In genomic region chr17:50362661-50363060, GRCh38 we compare ENCODE assay signal across 17 cellular contexts. TPM values are rescaled to one million over a fixed set of nuclear protein-coding genes. Genes with fewer than 3 reads are reported as not detected.
A peak's percentile ranks its signal among the peaks of the same experiment; 100 is the strongest.
DNase-seq lines count a peak whose midpoint lies in the region; ATAC-seq and TF ChIP-seq lines count a peak whose summit lies in the region.
"Had no signal": no experiment of that assay in that cellular context is flagged by ENCODE, and none has a peak within 500 bp of the region (broad histone marks: within the 10 kb centered on the region; RNA-seq: fewer than 3 reads in every experiment).

No MANE protein-coding gene starts in this region.

- no peaks in the 10 kb centered on the region for H3K79me2 ChIP-seq in DND-41 (ENCODE audit: insufficient read depth, low read length)
- H3K79me2 ChIP-seq in neural progenitor cell (ENCODE audit: low read depth) = no peaks in the 10 kb centered on the region

- peak overlapping the region; percentile 12; the same call in 1 of the 2 replicates for H3K27ac ChIP-seq in DND-41 (ENCODE audit: low read length)
- H3K27ac ChIP-seq in adrenal gland = no peak overlapping the region
- H3K27ac ChIP-seq in neural progenitor cell = no peak overlapping the region
- H3K27ac ChIP-seq in esophagus squamous epithelium = no peak overlapping the region
- H3K27ac ChIP-seq: ascending aorta, heart left ventricle, suprapubic skin had no signal

- H3K36me3 Mint-ChIP-seq in neural progenitor cell = peaks cover 6% of the 10 kb centered on the region

- H3K9me3 Mint-ChIP-seq in neural progenitor cell = no peaks in the 10 kb centered on the region
- H3K9me3 Mint-ChIP-seq: central memory CD8-positive, alpha-beta T cell; mesothelial cell of epicardium; nephron progenitor cell had no signal

- H3F3A ChIP-seq in neural progenitor cell (ENCODE audit: low read depth) = peaks cover 31% of the 10 kb centered on the region

- peak; percentile 51 for DNase-seq in activated CD8-positive, alpha-beta memory T cell treated with anti-CD3 and anti-CD28 coated beads, Interleukin-2, amount 50 U/mL, for 48 hours
- no peak for DNase-seq in activated CD8-positive, alpha-beta memory T cell treated with anti-CD3 and anti-CD28 coated beads, Interleukin-2, amount 50 U/mL, for 4 hours
- DNase-seq in DND-41 (no peak), adrenal gland (peak in 4 of 7 donors; percentile 13 to 46 (median 18)), neural progenitor cell (ENCODE audit: low spot score) (no peak), esophagus squamous epithelium (lab: John Stamatoyannopoulos, UW) (no peak), ureter (ENCODE audit: low spot score) (no peak)
- DNase-seq: NCI-H187, uterus had no signal

- H4K20me1 ChIP-seq in DND-41 (ENCODE audit: insufficient read depth, low read length) (peaks cover 31% of the 10 kb centered on the region), neural progenitor cell (ENCODE audit: low read depth) (peaks cover 53% of the 10 kb centered on the region)

- H3K9me3 ChIP-seq in DND-41 (ENCODE audit: insufficient read depth, low read length, severe bottlenecking) (no peaks in the 10 kb centered on the region), adrenal gland (replicated peaks in 1 of 3) (no peaks in the 10 kb centered on the region), neural progenitor cell (ENCODE audit: low read depth) (no peaks in the 10 kb centered on the region), esophagus squamous epithelium (no peaks in the 10 kb centered on the region)
- H3K9me3 ChIP-seq: ascending aorta, heart left ventricle, suprapubic skin, uterus had no signal

- peaks cover 40% of the 10 kb centered on the region for H3K4me1 Mint-ChIP-seq in neural progenitor cell

- peak overlapping the region; percentile 89 for H3K27ac Mint-ChIP-seq in neural progenitor cell

- H3K4me3 ChIP-seq in DND-41 (ENCODE audit: low read depth in 1 of 2, low read length in 2 of 2) (no peak overlapping the region), adrenal gland (no peak overlapping the region), neural progenitor cell (no peak overlapping the region), esophagus squamous epithelium (no peak overlapping the region)
- H3K4me3 ChIP-seq: ascending aorta, heart left ventricle, suprapubic skin, uterus had no signal

- no peaks in the 10 kb centered on the region for H3K27me3 ChIP-seq in DND-41 (ENCODE audit: insufficient read depth, low read length, poor library complexity)
- no peaks in the 10 kb centered on the region for H3K27me3 ChIP-seq in adrenal gland
- H3K27me3 ChIP-seq in neural progenitor cell = no peaks in the 10 kb centered on the region
- no peaks in the 10 kb centered on the region for H3K27me3 ChIP-seq in esophagus squamous epithelium
- H3K27me3 ChIP-seq: ascending aorta, heart left ventricle, suprapubic skin, uterus had no signal

- 48 to 53% (median 50%) methylated on average over 7 of the region's 7 CpGs for WGBS in adrenal gland, 4 donors
- 75 to 76% methylated on average over 7 of the region's 7 CpGs for WGBS in esophagus squamous epithelium, 2 donors

- no peaks in the 10 kb centered on the region for H3K4me1 ChIP-seq in DND-41 (ENCODE audit: insufficient read depth, low read length)
- H3K4me1 ChIP-seq in adrenal gland (replicated peaks in 1 of 2) = peaks cover 7 to 16% of the 10 kb centered on the region in 2 donors
- H3K4me1 ChIP-seq in neural progenitor cell = peaks cover 14% of the 10 kb centered on the region
- peaks cover 0 to 27% (median 5%) of the 10 kb centered on the region in 3 donors for H3K4me1 ChIP-seq in esophagus squamous epithelium

- H2AFZ ChIP-seq in DND-41 (ENCODE audit: low read depth, low read length) (no peak overlapping the region), neural progenitor cell (replicated peaks) (no peak overlapping the region)

- no peak overlapping the region for H3K4me2 ChIP-seq in DND-41 (ENCODE audit: insufficient read depth, low read length)
- H3K4me2 ChIP-seq in neural progenitor cell = no peak overlapping the region

- ATAC-seq in DND-41 (ENCODE audit: insufficient read depth, low read depth) (no peak), HG03135 (IDR thresholded peaks at IDR 0.05; ENCODE audit: unreplicated experiment) (no peak)

- TF ChIP-seq POLR2A in adrenal gland (IDR thresholded peaks at IDR 0.05) (no peak), esophagus squamous epithelium (IDR thresholded peaks at IDR 0.05) (no peak)

- H3K4me3 Mint-ChIP-seq in neural progenitor cell = peak overlapping the region; percentile 76
- H3K4me3 Mint-ChIP-seq: activated CD4-positive, alpha-beta T cell treated with anti-CD3 and anti-CD28 coated beads for 36 hours; mesothelial cell of epicardium; nephron progenitor cell had no signal

- peaks cover 65% of the 10 kb centered on the region for H3K36me3 ChIP-seq in DND-41 (ENCODE audit: insufficient read depth, low read length)
- H3K36me3 ChIP-seq in adrenal gland (replicated peaks in 1 of 2) = peaks cover 0 to 40% of the 10 kb centered on the region in 2 donors
- H3K36me3 ChIP-seq in neural progenitor cell = no peaks in the 10 kb centered on the region
- peaks cover 15 to 73% (median 25%) of the 10 kb centered on the region in 3 donors for H3K36me3 ChIP-seq in esophagus squamous epithelium
- H3K36me3 ChIP-seq: uterus had no signal

- intact Hi-C loops in adrenal gland (cut with DNase I) = loop anchor here in 1 of 2 donors (5.0 kb wide), 1 partner anchor 35 kb away; the partner anchor contains the start of gene LRRC59
- intact Hi-C loops in esophagus squamous epithelium (cut with DNase I) = no loop called here

- H3K9ac ChIP-seq in DND-41 (ENCODE audit: low read depth, low read length) = no peak overlapping the region
- no peak overlapping the region for H3K9ac ChIP-seq in neural progenitor cell

- H3K27me3 Mint-ChIP-seq in neural progenitor cell (ENCODE audit: insufficient read depth, low read depth) = peaks cover 11% of the 10 kb centered on the region
- H3K27me3 Mint-ChIP-seq: activated CD4-positive, alpha-beta T cell treated with anti-CD3 and anti-CD28 coated beads for 36 hours; central memory CD8-positive, alpha-beta T cell had no signal

- no peak for TF ChIP-seq CTCF in DND-41 (IDR thresholded peaks at IDR 0.05; ENCODE audit: borderline replicate concordance, extremely low read depth, low read length, poor library complexity, severe bottlenecking)
- no peak for TF ChIP-seq CTCF in adrenal gland (IDR thresholded peaks at IDR 0.05)
- TF ChIP-seq CTCF in neural progenitor cell (IDR thresholded peaks at IDR 0.05) = no peak
- no peak for TF ChIP-seq CTCF in esophagus squamous epithelium (IDR thresholded peaks at IDR 0.05)

RNA-seq across cellular contexts. Expression of gene MRPL27, which starts 10.3 kb away (rescaled TPM):
- total RNA-seq in adrenal gland (100 to 1,000 TPM in 2 of 8 donors, 10 to 100 TPM in 6; 75.0 to 130 (median 89.3) TPM), neural progenitor cell (ENCODE audit: low replicate concordance) (39.1 and 50.4 TPM in 2 replicates), esophagus squamous epithelium (10 to 100 TPM; 58.0 to 77.7 (median 74.5) TPM), ureter (55.0 TPM)
- 100 to 1,000 TPM in 2 of 3 donors, 10 to 100 TPM in 1; 96.4 to 287 (median 159) TPM for polyA plus RNA-seq in adrenal gland

RNA-seq across cellular contexts. Expression of gene EME1, which starts 10.4 kb away (rescaled TPM):
- 1 to 10 TPM in 2 of 8 donors, under 1 TPM in 6; 0.18 to 1.2 (median 0.50) TPM for total RNA-seq in adrenal gland
- 1 to 10 TPM in 1 of 3 donors, under 1 TPM in 2; 0.48 to 1.5 (median 0.84) TPM for polyA plus RNA-seq in adrenal gland
- total RNA-seq in neural progenitor cell (ENCODE audit: low replicate concordance) = 26.6 and 31.3 TPM in 2 replicates
- total RNA-seq in esophagus squamous epithelium = 1 to 10 TPM in 2 of 4 donors, under 1 TPM in 2; 0.57 to 2.7 (median 1.1) TPM
- total RNA-seq in ureter = 0.94 TPM
- total RNA-seq: ascending aorta had no signal

RNA-seq across cellular contexts. Expression of gene XYLT2, which starts 16.7 kb away (rescaled TPM):
- total RNA-seq in adrenal gland (10 to 100 TPM; 14.7 to 40.3 (median 33.5) TPM), neural progenitor cell (ENCODE audit: low replicate concordance) (12.2 and 33.0 TPM in 2 replicates), esophagus squamous epithelium (10 to 100 TPM; 10.0 to 17.5 (median 13.5) TPM), ureter (31.2 TPM)
- polyA plus RNA-seq in adrenal gland = 10 to 100 TPM in 2 of 3 donors, 1 to 10 TPM in 1; 4.6 to 29.8 (median 16.2) TPM

RNA-seq across cellular contexts. Expression of gene LRRC59, which starts 34.7 kb away (rescaled TPM):
- 100 to 1,000 TPM in 6 of 8 donors, 10 to 100 TPM in 2; 88.6 to 337 (median 110) TPM for total RNA-seq in adrenal gland
- polyA plus RNA-seq in adrenal gland = 100 to 1,000 TPM in 1 of 3 donors, 10 to 100 TPM in 2; 38.0 to 305 (median 49.3) TPM
- total RNA-seq in neural progenitor cell (ENCODE audit: low replicate concordance) = 57.0 and 63.8 TPM in 2 replicates
- total RNA-seq in esophagus squamous epithelium = 100 to 1,000 TPM in 1 of 4 donors, 10 to 100 TPM in 3; 63.4 to 136 (median 77.9) TPM
- total RNA-seq in ureter = 73.5 TPM

Comparison
In these comparisons a context has a peak if more than half of its experiments do, and no peak if none do; other contexts are left out.
1. DNase-seq: peak in activated CD8-positive, alpha-beta memory T cell treated with anti-CD3 and anti-CD28 coated beads, Interleukin-2, amount 50 U/mL, for 48 hours (single experiment) and adrenal gland (4 of 7); none in activated CD8-positive, alpha-beta memory T cell treated with anti-CD3 and anti-CD28 coated beads, Interleukin-2, amount 50 U/mL, for 4 hours (single experiment), DND-41 (single experiment), neural progenitor cell (single experiment), esophagus squamous epithelium (single experiment) and ureter (single experiment).